Comparison of ENCODE assay signal across 36 cellular contexts in the genomic region with DNA sequence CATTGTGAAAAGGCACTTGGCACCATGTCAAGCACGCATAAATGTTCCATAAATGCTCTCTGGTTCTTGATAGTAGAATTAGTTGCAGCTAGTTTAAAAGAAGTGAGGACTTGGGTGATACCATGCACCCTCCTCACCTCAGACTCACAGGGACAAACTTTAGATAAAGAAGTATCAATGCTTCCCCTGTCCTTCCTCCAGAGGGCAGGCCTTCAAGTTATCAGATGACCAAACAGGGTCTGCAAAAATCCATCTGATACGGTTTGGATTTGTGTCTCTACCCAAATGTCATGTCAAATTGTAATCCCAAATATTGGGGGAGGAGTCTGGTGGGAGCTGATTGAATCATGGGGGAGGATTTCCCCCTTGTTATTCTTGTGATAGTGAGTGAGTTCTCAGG. TPM values are rescaled to one million over a fixed set of nuclear protein-coding genes. Genes with fewer than 3 reads are reported as not detected.
"Had no signal": no experiment of that assay in that cellular context is flagged by ENCODE, and none has a peak within 500 bp of the region (broad histone marks: within the 10 kb centered on the region; RNA-seq: fewer than 3 reads in every experiment).

No MANE protein-coding gene starts in this region.

- H3K4me2 ChIP-seq: SK-N-SH had no signal

- H3K9me3 ChIP-seq: SJSA1, SK-N-SH had no signal

- H3K36me3 ChIP-seq: SJSA1 had no signal

- H3K27me3 Mint-ChIP-seq: activated CD4-positive, alpha-beta memory T cell treated with anti-CD3 and anti-CD28 coated beads for 36 hours; activated naive CD4-positive, alpha-beta T cell treated with anti-CD3 and anti-CD28 coated beads, Interleukin-2, amount 10 ng/mL, durations not matched to agents 7 days and 5 days had no signal

- H3K27ac Mint-ChIP-seq: activated B cell treated with CpG ODN at 0.5 μM for 24 hours; activated CD4-positive, alpha-beta memory T cell treated with anti-CD3 and anti-CD28 coated beads for 36 hours; activated naive CD4-positive, alpha-beta T cell treated with anti-CD3 and anti-CD28 coated beads, Interleukin-2, amount 10 ng/mL, durations not matched to agents 7 days and 5 days; activated naive CD8-positive, alpha-beta T cell; activated naive CD8-positive, alpha-beta T cell treated with anti-CD3 and anti-CD28 coated beads, Interleukin-2, amount 50 U/mL, for 24 hours; activated T-helper 1 cell treated with anti-CD3 and anti-CD28 coated beads, Interleukin-12 subunit alpha, Interleukin-12 subunit beta, Interleukin-2, Interleukin-4 antibody, amounts not matched to agents 30 ng/mL and 10 ng/mL and 1 ng/mL, durations not matched to agents 14 hours and 24 hours and 36 hours; brain; T-helper 1 cell treated with Interleukin-12 subunit alpha and Interleukin-12 subunit beta and Interleukin-4 antibody, amounts not matched to agents 30 μg/mL and 1 μg/mL, for 36 hours; T-helper 2 cell treated with Interferon-gamma antibody and Interleukin-4, amounts not matched to agents 5 μg/mL and 100 μg/mL, for 36 hours had no signal

- H3K4me1 Mint-ChIP-seq: activated B cell treated with CpG ODN at 0.5 μM for 24 hours; activated naive CD4-positive, alpha-beta T cell treated with anti-CD3 and anti-CD28 coated beads, Interleukin-2, amount 10 ng/mL, durations not matched to agents 7 days and 5 days; activated naive CD8-positive, alpha-beta T cell treated with anti-CD3 and anti-CD28 coated beads, Interleukin-2, amount 50 U/mL, for 24 hours; brain had no signal

- H3K4me3 Mint-ChIP-seq: activated B cell treated with CpG ODN at 0.5 μM for 24 hours; activated CD4-positive, alpha-beta memory T cell treated with anti-CD3 and anti-CD28 coated beads for 36 hours; activated naive CD4-positive, alpha-beta T cell treated with anti-CD3 and anti-CD28 coated beads, Interleukin-2, amount 10 ng/mL, durations not matched to agents 7 days and 5 days; activated naive CD8-positive, alpha-beta T cell; activated naive CD8-positive, alpha-beta T cell treated with anti-CD3 and anti-CD28 coated beads, Interleukin-2, amount 50 U/mL, for 24 hours; activated T-cell treated with anti-CD3 and anti-CD28 coated beads, Interleukin-2, amount 50 U/mL, for 4 hours; activated T-helper 1 cell treated with anti-CD3 and anti-CD28 coated beads, Interleukin-12 subunit alpha, Interleukin-12 subunit beta, Interleukin-2, Interleukin-4 antibody, amounts not matched to agents 30 ng/mL and 10 ng/mL and 1 ng/mL, durations not matched to agents 14 hours and 24 hours and 36 hours; brain; T-helper 1 cell treated with Interleukin-12 subunit alpha and Interleukin-12 subunit beta and Interleukin-4 antibody, amounts not matched to agents 30 μg/mL and 1 μg/mL, for 36 hours; T-helper 2 cell treated with Interferon-gamma antibody and Interleukin-4, amounts not matched to agents 5 μg/mL and 100 μg/mL, for 36 hours had no signal

- H3K9ac ChIP-seq: SK-N-SH had no signal

- H3K4me3 ChIP-seq: SJSA1 had no signal

- H3K36me3 Mint-ChIP-seq: activated CD4-positive, alpha-beta memory T cell treated with anti-CD3 and anti-CD28 coated beads for 36 hours; activated naive CD4-positive, alpha-beta T cell treated with anti-CD3 and anti-CD28 coated beads, Interleukin-2, amount 10 ng/mL, durations not matched to agents 7 days and 5 days; activated naive CD8-positive, alpha-beta T cell; brain had no signal

- DNase-seq: activated B cell treated with CpG ODN at 0.5 μM for 24 hours; activated CD4-positive, alpha-beta memory T cell treated with anti-CD3 and anti-CD28 coated beads for 36 hours; activated CD4-positive, alpha-beta T cell treated with anti-CD3 and anti-CD28 coated beads for 4 hours; activated CD4-positive, alpha-beta T cell treated with anti-CD3 and anti-CD28 coated beads, Interleukin-2, amount 50 U/mL, for 1 hour; activated CD4-positive, CD25-positive, alpha-beta regulatory T cell treated with anti-CD3 and anti-CD28 coated beads, Interleukin-2, amount 50 U/mL, for 72 hours; activated CD8-positive, alpha-beta memory T cell treated with anti-CD3 and anti-CD28 coated beads, Interleukin-2, amount 50 U/mL, for 4 hours; activated naive CD4-positive, alpha-beta T cell treated with anti-CD3 and anti-CD28 coated beads, Interleukin-2, amount 10 ng/mL, durations not matched to agents 7 days and 5 days; activated naive CD8-positive, alpha-beta T cell treated with anti-CD3 and anti-CD28 coated beads, Interleukin-2, amount 50 U/mL, for 24 hours; activated T-cell treated with anti-CD3 and anti-CD28 coated beads for 4 hours; activated T-cell treated with anti-CD3 and anti-CD28 coated beads, Interleukin-2, amount 50 U/mL, for 4 hours; anterior cingulate cortex; caudate nucleus; cerebellar nuclear complex; NCI-H1092 treated with DMSO at 0.1 percent for 48 hours; NCI-H1417; NCI-H146; NCI-H187; NCI-H2029 treated with DMSO at 0.1 percent for 48 hours; NCI-H2107; NCI-H2171; NCI-H510A; NCI-H526; NCI-H748 treated with DMSO at 0.1 percent for 48 hours; NK-92 treated with Interleukin-12 subunit alpha and Interleukin-12 subunit beta, amount 100 ng/mL, for 24 hours; OCI-M1; SHP77 treated with DMSO at 0.1 percent for 48 hours; SK-N-SH had no signal

- H3K9me3 Mint-ChIP-seq: activated naive CD4-positive, alpha-beta T cell treated with anti-CD3 and anti-CD28 coated beads, Interleukin-2, amount 10 ng/mL, durations not matched to agents 7 days and 5 days; T-helper 2 cell treated with Interferon-gamma antibody and Interleukin-4, amounts not matched to agents 5 μg/mL and 100 μg/mL, for 36 hours had no signal

- ATAC-seq: activated naive CD8-positive, alpha-beta T cell treated with anti-CD3 and anti-CD28 coated beads, Interleukin-2, amount 50 U/mL, for 24 hours; activated T-cell treated with anti-CD3 and anti-CD28 coated beads, Interleukin-2, amount 50 U/mL, for 4 hours had no signal

- H3K4me1 ChIP-seq: SJSA1 had no signal

- H3K27me3 ChIP-seq: SJSA1 had no signal

- FAIRE-seq: bronchial epithelial cell, TTC549 had no signal

- H3K27ac ChIP-seq: SJSA1 had no signal

RNA-seq across cellular contexts. Expression of a gene that starts 54.1 kb away (rescaled TPM):
- total RNA-seq: activated B cell treated with CpG ODN at 0.5 μM for 24 hours; activated CD4-positive, alpha-beta memory T cell treated with anti-CD3 and anti-CD28 coated beads for 36 hours; activated T-cell treated with anti-CD3 and anti-CD28 coated beads, Interleukin-2, amount 50 U/mL, for 4 hours; activated T-helper 1 cell treated with anti-CD3 and anti-CD28 coated beads, Interleukin-12 subunit alpha, Interleukin-12 subunit beta, Interleukin-2, Interleukin-4 antibody, amounts not matched to agents 30 ng/mL and 10 ng/mL and 1 ng/mL, durations not matched to agents 14 hours and 24 hours and 36 hours; bronchial epithelial cell; M059J; SJSA1 had no signal
- polyA plus RNA-seq: SK-N-SH had no signal
